19 cellular contexts compared by ENCODE assay signal in the genomic region with DNA sequence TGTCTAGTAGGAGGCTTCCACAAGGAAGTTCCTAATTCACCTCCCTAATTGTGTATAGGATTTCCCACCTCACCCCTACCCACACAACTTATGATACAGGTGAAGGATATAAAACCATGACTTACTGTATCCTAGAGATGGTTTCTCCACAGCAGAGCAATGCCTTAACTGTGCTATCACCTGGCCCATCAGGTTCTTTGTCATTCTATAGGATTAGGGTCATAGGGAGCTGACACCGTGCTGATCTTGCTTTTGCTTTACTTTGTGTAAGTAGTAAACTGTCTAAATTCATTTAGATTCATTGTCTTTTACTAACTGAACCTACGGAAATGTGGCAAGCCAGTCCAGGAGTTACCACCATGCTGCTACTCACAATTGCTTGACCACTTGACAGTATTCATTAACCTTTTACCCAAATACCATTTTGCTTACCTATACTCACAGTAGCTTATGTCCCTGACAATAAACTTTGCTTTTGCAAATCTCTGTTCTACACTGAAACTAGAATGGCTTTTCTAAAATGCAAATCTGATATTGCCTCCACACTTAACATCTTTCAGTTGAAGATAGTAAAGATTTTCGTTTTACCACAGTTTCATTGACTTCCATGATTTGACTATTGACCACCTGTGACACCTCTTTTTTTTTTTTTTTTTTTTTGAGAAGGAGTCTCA.
DNase-seq lines count a peak whose midpoint lies in the region; ATAC-seq and TF ChIP-seq lines count a peak whose summit lies in the region.
"Had no signal": no experiment of that assay in that cellular context is flagged by ENCODE, and none has a peak within 500 bp of the region (broad histone marks: within the 10 kb centered on the region; RNA-seq: fewer than 3 reads in every experiment).

No MANE protein-coding gene starts in this region.

- H3K27ac Mint-ChIP-seq in Calu3 (ENCODE audit: unreplicated experiment) (no peak overlapping the region), nephron progenitor cell (no peak overlapping the region)
- H3K27ac Mint-ChIP-seq: naive thymus-derived CD4-positive, alpha-beta T cell had no signal

- no TSS peak for BruUV-seq in Calu3 (replicated peaks; lab: Mats Ljungman, UMichigan)

- CTCF ChIA-PET in Calu3 (lab: Charles Lee) = no interaction called here

- DNase-seq in Daoy (ENCODE audit: low read depth) = peak; percentile 11
- DNase-seq in Calu3 = no peak
- DNase-seq in nephron progenitor cell = no peak
- DNase-seq in NCI-H146 (lab: John Stamatoyannopoulos, UW) = no peak
- DNase-seq in NCI-H82 (lab: John Stamatoyannopoulos, UW) = no peak
- DNase-seq: activated CD4-positive, alpha-beta T cell treated with anti-CD3 and anti-CD28 coated beads, Interleukin-2, amount 50 U/mL, for 1 hour; activated T-cell treated with anti-CD3 and anti-CD28 coated beads, Interleukin-2, amount 50 U/mL, for 4 hours; cerebellar nuclear complex; foreskin keratinocyte; lower lobe of right lung; naive thymus-derived CD4-positive, alpha-beta T cell; NCI-H510A; OCI-M1; psoas muscle; stimulated activated CD4-positive, alpha-beta T cell treated with anti-CD3 and anti-CD28 coated beads, Interleukin-12 subunit alpha, Interleukin-12 subunit beta, amount 100 ng/mL, for 4 hours; T-helper 9 cell had no signal

- ATAC-seq in GM19452 (IDR thresholded peaks at IDR 0.05; ENCODE audit: unreplicated experiment) (peak; percentile 77), HG02588 (IDR thresholded peaks at IDR 0.05; ENCODE audit: unreplicated experiment) (peak; percentile 88), HG03520 (IDR thresholded peaks at IDR 0.05; ENCODE audit: unreplicated experiment) (peak; percentile 79)
- ATAC-seq: activated T-cell treated with anti-CD3 and anti-CD28 coated beads, Interleukin-2, amount 50 U/mL, for 4 hours; foreskin keratinocyte; lower lobe of right lung; naive thymus-derived CD4-positive, alpha-beta T cell; psoas muscle had no signal

- no peak overlapping the region for H3K4me3 Mint-ChIP-seq in Calu3 (ENCODE audit: low read depth, unreplicated experiment)
- no peak overlapping the region for H3K4me3 Mint-ChIP-seq in nephron progenitor cell
- H3K4me3 Mint-ChIP-seq: activated T-cell treated with anti-CD3 and anti-CD28 coated beads, Interleukin-2, amount 50 U/mL, for 4 hours; naive thymus-derived CD4-positive, alpha-beta T cell had no signal

- H3K9me3 Mint-ChIP-seq in Calu3 (ENCODE audit: low read depth, unreplicated experiment) (no peaks in the 10 kb centered on the region), nephron progenitor cell (no peaks in the 10 kb centered on the region)
- H3K9me3 Mint-ChIP-seq: activated T-cell treated with anti-CD3 and anti-CD28 coated beads, Interleukin-2, amount 50 U/mL, for 4 hours had no signal

- H3K4me1 Mint-ChIP-seq in Calu3 (ENCODE audit: low read depth, unreplicated experiment) (no peaks in the 10 kb centered on the region), nephron progenitor cell (peaks cover 5% of the 10 kb centered on the region)
- H3K4me1 Mint-ChIP-seq: naive thymus-derived CD4-positive, alpha-beta T cell had no signal

- H3K27me3 Mint-ChIP-seq in Calu3 (ENCODE audit: unreplicated experiment) (no peaks in the 10 kb centered on the region), nephron progenitor cell (ENCODE audit: low read depth, poor library complexity) (no peaks in the 10 kb centered on the region)
- H3K27me3 Mint-ChIP-seq: naive thymus-derived CD4-positive, alpha-beta T cell had no signal

- no peaks in the 10 kb centered on the region for H3K36me3 Mint-ChIP-seq in Calu3 (ENCODE audit: insufficient read depth, unreplicated experiment)
- H3K36me3 Mint-ChIP-seq in nephron progenitor cell (ENCODE audit: low read depth) = no peaks in the 10 kb centered on the region
- H3K36me3 Mint-ChIP-seq: naive thymus-derived CD4-positive, alpha-beta T cell had no signal

- TF ChIP-seq CTCF in Calu3 (IDR thresholded peaks at IDR 0.05; ENCODE audit: unreplicated experiment) = no peak
- no peak for TF ChIP-seq CTCF in nephron progenitor cell (IDR thresholded peaks at IDR 0.05)

- intact Hi-C loops in Calu3 (cut with micrococcal nuclease; ENCODE audit: unreplicated experiment) = no loop called here
